24 cellular contexts compared by ENCODE assay signal in the genomic region with DNA sequence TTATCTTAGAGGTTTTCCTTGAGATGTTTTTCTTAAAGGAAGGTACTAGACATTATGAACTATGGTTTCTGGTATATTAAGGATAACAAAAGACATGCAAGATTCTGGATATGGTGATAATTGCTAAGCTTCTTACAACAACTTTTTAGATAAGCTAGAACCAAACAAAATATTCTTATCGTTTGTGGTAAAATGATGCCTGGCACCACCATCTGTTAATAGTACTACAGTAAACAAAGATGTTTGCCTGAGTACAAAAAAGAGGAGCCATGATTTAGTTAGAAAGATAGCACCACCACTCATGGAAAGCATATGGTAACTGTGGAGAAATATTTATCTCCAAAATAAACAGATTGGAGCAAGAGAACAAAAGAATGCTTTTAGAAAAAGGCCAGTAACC.
"Had no signal": no experiment of that assay in that cellular context is flagged by ENCODE, and none has a peak within 500 bp of the region (broad histone marks: within the 10 kb centered on the region; RNA-seq: fewer than 3 reads in every experiment).

No MANE protein-coding gene starts in this region.

- ATAC-seq: activated CD8-positive, alpha-beta T cell treated with anti-CD3 and anti-CD28 coated beads for 36 hours; activated naive CD8-positive, alpha-beta T cell treated with anti-CD3 and anti-CD28 coated beads, Interleukin-2, amount 50 U/mL, for 24 hours; activated T-cell treated with anti-CD3 and anti-CD28 coated beads, Interleukin-2, amount 50 U/mL, for 4 hours; body of pancreas; foreskin keratinocyte; heart right ventricle; left lung; lower lobe of right lung; natural killer cell; right cardiac atrium; T-helper 17 cell; upper lobe of right lung; WTC11 had no signal

- H3K4me1 ChIP-seq: body of pancreas, foreskin keratinocyte, heart right ventricle, left lung, lower lobe of right lung, spleen, suprapubic skin, tibial artery, upper lobe of right lung had no signal

- H3K4me3 ChIP-seq: body of pancreas, cardiac muscle cell, heart right ventricle, left lung, lower lobe of right lung, spleen, suprapubic skin, tibial artery, upper lobe of right lung had no signal

- H3K27ac ChIP-seq: body of pancreas, cardiac muscle cell, foreskin keratinocyte, heart right ventricle, left lung, lower lobe of right lung, spleen, suprapubic skin, tibial artery, upper lobe of right lung had no signal

- H3K9me3 ChIP-seq: body of pancreas, lower lobe of right lung, suprapubic skin, tibial artery, upper lobe of right lung had no signal

- DNase-seq: activated CD4-positive, alpha-beta T cell treated with anti-CD3 and anti-CD28 coated beads for 1 hour; activated CD4-positive, alpha-beta T cell treated with anti-CD3 and anti-CD28 coated beads, Interleukin-2, amount 10 ng/mL, durations not matched to agents 7 days and 5 days; activated CD8-positive, alpha-beta T cell treated with anti-CD3 and anti-CD28 coated beads for 36 hours; activated naive CD8-positive, alpha-beta T cell treated with anti-CD3 and anti-CD28 coated beads, Interleukin-2, amount 50 U/mL, for 24 hours; activated T-cell treated with anti-CD3 and anti-CD28 coated beads, Interleukin-2, amount 50 U/mL, for 4 hours; anterior cingulate cortex; body of pancreas; cerebellar nuclear complex; cortex of kidney; foreskin keratinocyte; heart right ventricle; left lung; lower lobe of right lung; mesendoderm; natural killer cell; right cardiac atrium; spleen; stimulated activated naive CD4-positive, alpha-beta T cell; T-helper 17 cell; tibial artery; upper lobe of right lung had no signal

- H3K27me3 ChIP-seq: body of pancreas, cardiac muscle cell, heart right ventricle, left lung, spleen, suprapubic skin, tibial artery, upper lobe of right lung had no signal

- H3K36me3 ChIP-seq: cardiac muscle cell, heart right ventricle, left lung, lower lobe of right lung, spleen, suprapubic skin, tibial artery, upper lobe of right lung had no signal
